In the genomic region with DNA sequence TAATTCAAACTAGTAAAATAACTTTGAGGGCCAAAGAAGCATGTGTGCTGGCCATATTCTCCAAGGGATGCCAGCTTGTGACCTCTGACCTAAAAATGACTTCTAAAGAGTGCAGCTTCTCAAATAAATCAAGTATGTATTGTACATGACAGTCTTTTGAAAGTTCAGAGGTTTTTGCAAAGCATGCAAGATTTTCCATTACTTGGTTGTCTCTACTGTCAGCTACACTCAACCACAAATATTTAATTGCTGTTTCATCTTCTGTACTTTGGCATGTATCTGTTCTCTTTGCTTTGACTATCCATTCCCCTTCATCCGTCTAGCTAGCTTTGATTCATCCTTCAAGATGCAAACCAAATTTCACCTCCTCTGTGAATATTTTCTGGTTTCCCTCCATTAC, we compare ENCODE assay signal across 24 cellular contexts.
DNase-seq lines count a peak whose midpoint lies in the region; ATAC-seq and TF ChIP-seq lines count a peak whose summit lies in the region.
"Had no signal": no experiment of that assay in that cellular context is flagged by ENCODE, and none has a peak within 500 bp of the region (broad histone marks: within the 10 kb centered on the region; RNA-seq: fewer than 3 reads in every experiment).

No MANE protein-coding gene starts in this region.

- peaks cover 4% of the 10 kb centered on the region for H3K9me3 ChIP-seq in H9 (ENCODE audit: control insufficient read depth, low read depth, low read length)

- no peak overlapping the region for H3K23ac ChIP-seq in H9 (ENCODE audit: insufficient read length, low read depth, low read length)

- H3K79me2 ChIP-seq in H9 (ENCODE audit: insufficient read depth, low read length): no peaks in the 10 kb centered on the region

- H3K23me2 ChIP-seq in H9 (ENCODE audit: insufficient read length, low read depth, low read length, poor library complexity, severe bottlenecking): no peaks in the 10 kb centered on the region

- no peak overlapping the region for H3K4me3 ChIP-seq in choroid plexus epithelial cell (ENCODE audit: low read depth, low read length)
- H3K4me3 ChIP-seq: Peyer's patch had no signal

- DNase-seq in AG20443 (ENCODE audit: low spot score): peak; percentile 20
- DNase-seq in H9: no peak
- peak; percentile 27 for DNase-seq in choroid plexus epithelial cell (ENCODE audit: low read depth)
- peak; percentile 63 for DNase-seq in myocyte (ENCODE audit: low read depth)
- DNase-seq in activated T-cell treated with anti-CD3 and anti-CD28 coated beads, Interleukin-2, amount 50 U/mL, for 4 hours: no peak
- no peak for DNase-seq in HCEC 1CT
- no peak for DNase-seq in activated CD8-positive, alpha-beta memory T cell treated with anti-CD3 and anti-CD28 coated beads for 24 hours
- DNase-seq: Caco-2; CD8-positive, alpha-beta T cell; EL; GDM1; Kasumi-1; MV-4-11; NCI-H1105 treated with DMSO at 0.1 percent for 48 hours; NCI-H146; NCI-H1930; NCI-H2227 treated with DMSO at 0.1 percent for 48 hours; NCI-H69; OCI-M1; Peyer's patch; SHP77 treated with DMSO at 0.1 percent for 48 hours had no signal

- no peaks in the 10 kb centered on the region for H3K4me1 ChIP-seq in H9 (ENCODE audit: insufficient read depth, low read length)
- H3K4me1 ChIP-seq: Caco-2, Peyer's patch had no signal

- peaks cover under 1 to 5% (median 1%) of the 10 kb centered on the region in 3 experiments; a peak in 4 of 7 replicates for H3K36me3 Mint-ChIP-seq in H9 (ENCODE audit: insufficient read depth in 1 of 3, low read depth in 3 of 3)
- no peaks in the 10 kb centered on the region for H3K36me3 Mint-ChIP-seq in activated T-cell treated with anti-CD3 and anti-CD28 coated beads, Interleukin-2, amount 50 U/mL, for 4 hours (ENCODE audit: insufficient read depth)
- H3K36me3 Mint-ChIP-seq: CD8-positive, alpha-beta T cell had no signal

- no peak overlapping the region for H3K56ac ChIP-seq in H9 (ENCODE audit: insufficient read length, low read depth, low read length)

- no peak overlapping the region for H3K27ac Mint-ChIP-seq in H9
- H3K27ac Mint-ChIP-seq: B cell; CD8-positive, alpha-beta T cell had no signal

- ATAC-seq in activated T-cell treated with anti-CD3 and anti-CD28 coated beads, Interleukin-2, amount 50 U/mL, for 4 hours: no peak
- no peak for ATAC-seq in activated CD4-positive, CD25-positive, alpha-beta regulatory T cell treated with anti-CD3 and anti-CD28 coated beads, Interleukin-2, amount 50 U/mL, for 24 hours
- ATAC-seq: CD8-positive, alpha-beta T cell had no signal

- no peak overlapping the region for H3K4me2 ChIP-seq in H9 (ENCODE audit: insufficient read depth, insufficient read length, low read length)

- no peak overlapping the region for H4K91ac ChIP-seq in H9 (ENCODE audit: insufficient read length, low read depth, low read length)

- no peaks in the 10 kb centered on the region for H4K20me1 ChIP-seq in H9 (ENCODE audit: control insufficient read depth, insufficient read depth, insufficient read length)

- H3K27me3 ChIP-seq in H9 (ENCODE audit: insufficient read depth, low read length): no peaks in the 10 kb centered on the region
- H3K27me3 ChIP-seq: Peyer's patch had no signal

- peaks cover 4% of the 10 kb centered on the region in 2 experiments for H3K9me3 Mint-ChIP-seq in H9
- peaks cover 2% of the 10 kb centered on the region for H3K9me3 Mint-ChIP-seq in activated T-cell treated with anti-CD3 and anti-CD28 coated beads, Interleukin-2, amount 50 U/mL, for 4 hours

- H3K4ac ChIP-seq in H9 (ENCODE audit: low read depth, low read length): no peak overlapping the region

- no peak overlapping the region for H3T11ph ChIP-seq in H9 (ENCODE audit: low read length)

- no peak overlapping the region for H3K27ac ChIP-seq in H9 (ENCODE audit: insufficient read length, low read depth, low read length)
- H3K27ac ChIP-seq: C4-2B, Peyer's patch had no signal

- H2AK5ac ChIP-seq in H9 (ENCODE audit: insufficient read length, low read length): no peak overlapping the region

- no peak overlapping the region for H2BK120ac ChIP-seq in H9 (ENCODE audit: low read depth, low read length, poor library complexity, severe bottlenecking)

- no peak overlapping the region for H3K14ac ChIP-seq in H9 (ENCODE audit: insufficient read depth, low read length)

- no peak overlapping the region for H3K18ac ChIP-seq in H9 (ENCODE audit: insufficient read length, low read depth, low read length)

- no peak overlapping the region for H2BK15ac ChIP-seq in H9 (ENCODE audit: low read depth, low read length)

- WGBS in H9 (ENCODE audit: extremely low coverage, insufficient read length, low lambda C conversion rate): no CpG with 5 or more reads among the region's 1 CpG

- H3K4me1 Mint-ChIP-seq in H9: no peaks in the 10 kb centered on the region
- H3K4me1 Mint-ChIP-seq in activated T-cell treated with anti-CD3 and anti-CD28 coated beads, Interleukin-2, amount 50 U/mL, for 4 hours (ENCODE audit: low read depth): no peaks in the 10 kb centered on the region
- H3K4me1 Mint-ChIP-seq: B cell had no signal

- H4K8ac ChIP-seq in H9 (replicated peaks; ENCODE audit: insufficient read length, low read depth, low read length): no peak overlapping the region

- H3K4me3 Mint-ChIP-seq in H9: no peak overlapping the region
- no peak overlapping the region for H3K4me3 Mint-ChIP-seq in activated T-cell treated with anti-CD3 and anti-CD28 coated beads, Interleukin-2, amount 50 U/mL, for 4 hours
- H3K4me3 Mint-ChIP-seq: B cell; CD8-positive, alpha-beta T cell had no signal

- H2BK20ac ChIP-seq in H9 (ENCODE audit: low read depth, low read length, poor library complexity, severe bottlenecking): no peak overlapping the region

- H3K79me1 ChIP-seq in H9 (ENCODE audit: insufficient read depth, low read depth, low read length, poor library complexity, severe bottlenecking): no peaks in the 10 kb centered on the region

- no peaks in the 10 kb centered on the region for H3K27me3 Mint-ChIP-seq in H9 (ENCODE audit: low read depth)
- H3K27me3 Mint-ChIP-seq in activated T-cell treated with anti-CD3 and anti-CD28 coated beads, Interleukin-2, amount 50 U/mL, for 4 hours (ENCODE audit: low read depth): no peaks in the 10 kb centered on the region

- no peak overlapping the region for H3K9ac ChIP-seq in H9 (ENCODE audit: extremely low read depth, insufficient read length, low read length)

- H2AFZ ChIP-seq in H9 (ENCODE audit: low read length): no peak overlapping the region

- H2BK5ac ChIP-seq in H9 (ENCODE audit: insufficient read length, low read length): no peak overlapping the region

- TF ChIP-seq CTCF in H9 (conservative IDR thresholded peaks at IDR 0.05) (no peak), choroid plexus epithelial cell (conservative IDR thresholded peaks at IDR 0.05; ENCODE audit: low read depth, low read length) (no peak)

- H4K5ac ChIP-seq in H9 (ENCODE audit: insufficient read length, low read depth, low read length): peak overlapping the region; percentile 27

- H2BK12ac ChIP-seq in H9 (ENCODE audit: insufficient read length, low read depth, low read length): no peak overlapping the region

Comparison
In these comparisons a context has a peak if more than half of its experiments do, and no peak if none do; other contexts are left out.
1. DNase-seq: peak in AG20443 (single experiment), choroid plexus epithelial cell (single experiment) and myocyte (single experiment); none in H9 (single experiment), activated T-cell treated with anti-CD3 and anti-CD28 coated beads, Interleukin-2, amount 50 U/mL, for 4 hours (single experiment), HCEC 1CT (single experiment) and activated CD8-positive, alpha-beta memory T cell treated with anti-CD3 and anti-CD28 coated beads for 24 hours (single experiment).